17 cellular contexts compared by ENCODE assay signal in the genomic region with DNA sequence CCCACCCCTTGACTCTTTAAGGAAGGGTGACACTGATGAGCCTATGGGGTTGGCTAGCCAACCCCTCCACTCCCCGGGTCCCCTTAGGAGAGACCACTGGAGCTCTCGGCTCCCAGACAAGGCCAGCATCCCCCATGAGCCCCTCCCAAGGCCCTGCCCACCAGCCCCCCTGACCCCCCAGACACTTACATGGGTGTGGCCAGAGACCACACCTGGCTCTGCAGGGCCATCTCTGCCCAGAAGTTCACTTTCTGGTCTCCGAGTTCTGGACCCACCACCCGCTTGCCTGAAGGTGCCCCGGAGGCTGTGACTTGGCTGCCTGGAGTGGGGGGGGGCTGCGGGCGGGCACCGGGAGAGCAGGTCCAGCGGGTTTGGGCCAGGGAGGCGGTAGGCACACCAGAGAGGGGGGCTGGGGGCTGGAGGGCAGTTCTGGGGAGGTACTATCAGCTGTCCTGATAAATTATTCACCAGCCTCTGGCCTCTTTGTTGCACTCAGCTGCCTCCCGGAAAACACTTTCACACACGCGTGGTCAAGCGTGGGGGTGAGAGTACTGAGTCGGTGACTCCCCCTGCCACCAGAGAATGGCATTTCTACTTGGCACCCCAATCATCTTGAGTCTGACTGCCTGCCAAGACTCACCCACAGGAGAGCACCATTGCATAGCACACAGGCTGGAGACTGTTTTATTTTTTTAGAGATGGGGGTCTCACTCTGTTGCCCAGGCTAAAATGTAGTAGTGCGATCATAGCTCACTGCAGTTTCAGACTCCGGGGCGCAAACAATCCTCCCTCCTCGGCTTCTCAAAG. TPM values are rescaled to one million over a fixed set of nuclear protein-coding genes. Genes with fewer than 3 reads are reported as not detected.
DNase-seq lines count a peak whose midpoint lies in the region; ATAC-seq and TF ChIP-seq lines count a peak whose summit lies in the region.
"Had no signal": no experiment of that assay in that cellular context is flagged by ENCODE, and none has a peak within 500 bp of the region (broad histone marks: within the 10 kb centered on the region; RNA-seq: fewer than 3 reads in every experiment).

Gene PALM3 (minus strand): TSS at position 326 of the 807 bp plus-strand sequence. CDS start 96 bp downstream, at position 230.

- H3K4me1 Mint-ChIP-seq in CD4-positive, alpha-beta memory T cell: peaks cover 7 to 21% (median 14%) of the 10 kb centered on the region in 4 donors

- peaks cover 12% of the 10 kb centered on the region for H3K4me1 ChIP-seq in A673 (ENCODE audit: insufficient read depth, low read length, poor library complexity, severe bottlenecking)
- peaks cover 4% of the 10 kb centered on the region for H3K4me1 ChIP-seq in HEK293 (ENCODE audit: control insufficient read depth, insufficient read depth, low read length)
- H3K4me1 ChIP-seq in osteoblast (ENCODE audit: insufficient read depth, low read length): no peaks in the 10 kb centered on the region
- peaks cover 18% of the 10 kb centered on the region for H3K4me1 ChIP-seq in CD4-positive, alpha-beta memory T cell (ENCODE audit: insufficient read depth, low read length)
- peaks cover 0 to 4% of the 10 kb centered on the region in 2 donors for H3K4me1 ChIP-seq in gastrocnemius medialis

- BruUV-seq in A673 (replicated peaks; lab: Mats Ljungman, UMichigan): no TSS peak

- no peak within 1 kb of the TSS for H3K4me3 Mint-ChIP-seq in CD4-positive, alpha-beta memory T cell

- no peak within 1 kb of the TSS for H2AFZ ChIP-seq in osteoblast (ENCODE audit: low read length)

- H3K9me3 Mint-ChIP-seq in CD4-positive, alpha-beta memory T cell: peaks cover 0 to 1% (median 0%) of the 10 kb centered on the region in 8 donors

- H3K27ac Mint-ChIP-seq in CD4-positive, alpha-beta memory T cell: no peak within 1 kb of the TSS

- H3K27me3 Mint-ChIP-seq in CD4-positive, alpha-beta memory T cell: peaks cover 18 to 23% of the 10 kb centered on the region in 2 donors

- intact Hi-C loops in A673 (cut with micrococcal nuclease; ENCODE audit: unreplicated experiment) (no loop called here), gastrocnemius medialis (cut with DNase I; ENCODE audit: low total_unique reads) (no loop called here)
- intact Hi-C loops in CD4-positive, alpha-beta memory T cell (cut with micrococcal nuclease): no loop called here

- no peaks in the 10 kb centered on the region for H3K79me2 ChIP-seq in osteoblast (ENCODE audit: insufficient read depth, low read length)

- TF ChIP-seq CTCF in A673 (conservative IDR thresholded peaks at IDR 0.05; ENCODE audit: low read depth, low read length) (no peak), HEK293 (tag by site-specific recombination; IDR thresholded peaks at IDR 0.05) (no peak), osteoblast (IDR thresholded peaks at IDR 0.05; ENCODE audit: extremely low read depth, low read depth, low read length) (no peak), gastrocnemius medialis (IDR thresholded peaks at IDR 0.05 in 4 of 5, conservative IDR thresholded peaks at IDR 0.05 in 1 of 5) (no peak)

- no peaks in the 10 kb centered on the region for H4K20me1 ChIP-seq in osteoblast (ENCODE audit: insufficient read depth, low read length)

- no peak within 1 kb of the TSS for H3K4me2 ChIP-seq in osteoblast (ENCODE audit: insufficient read depth, low read length)

- H3K27me3 ChIP-seq in A673 (replicated peaks; ENCODE audit: insufficient read depth, low read depth, low read length, poor library complexity) (no peaks in the 10 kb centered on the region), osteoblast (ENCODE audit: insufficient read depth, low read length) (peaks cover 18% of the 10 kb centered on the region), gastrocnemius medialis (peaks cover 20 to 53% (median 40%) of the 10 kb centered on the region in 3 donors)
- H3K27me3 ChIP-seq in CD4-positive, alpha-beta memory T cell (ENCODE audit: insufficient read depth, low read length): peaks cover 17% of the 10 kb centered on the region

- ATAC-seq in gastrocnemius medialis: no peak
- ATAC-seq: GM12878 had no signal

- H3K4me3 ChIP-seq in A673 (ENCODE audit: low read depth, low read length, poor library complexity, severe bottlenecking): no peak within 1 kb of the TSS
- no peak within 1 kb of the TSS for H3K4me3 ChIP-seq in HEK293 (ENCODE audit: low read depth, low read length)
- H3K4me3 ChIP-seq in osteoblast (ENCODE audit: insufficient read depth, low read length): no peak within 1 kb of the TSS
- H3K4me3 ChIP-seq in CD4-positive, alpha-beta memory T cell (ENCODE audit: low read length in 2 of 2): no peak within 1 kb of the TSS
- no peak within 1 kb of the TSS for H3K4me3 ChIP-seq in gastrocnemius medialis
- H3K4me3 ChIP-seq: colonic mucosa, GM12878, SK-N-MC had no signal

- no peak within 1 kb of the TSS for H3K27ac ChIP-seq in A673 (ENCODE audit: low read depth, low read length, poor library complexity, severe bottlenecking)
- H3K27ac ChIP-seq in HEK293 (ENCODE audit: extremely low read depth, low read depth, low read length): no peak within 1 kb of the TSS
- H3K27ac ChIP-seq in osteoblast (ENCODE audit: low read depth, low read length): no peak within 1 kb of the TSS
- H3K27ac ChIP-seq in CD4-positive, alpha-beta memory T cell (ENCODE audit: low read depth, low read length): no peak within 1 kb of the TSS
- no peak within 1 kb of the TSS for H3K27ac ChIP-seq in gastrocnemius medialis
- H3K27ac ChIP-seq: colonic mucosa, SK-N-MC had no signal

- no peak for TF ChIP-seq POLR2A in gastrocnemius medialis (IDR thresholded peaks at IDR 0.05)

- H3K9me3 ChIP-seq in A673 (ENCODE audit: low read depth, low read length, poor library complexity, severe bottlenecking) (no peaks in the 10 kb centered on the region), HEK293 (ENCODE audit: control insufficient read depth, insufficient read depth, low read depth, low read length) (no peaks in the 10 kb centered on the region), osteoblast (ENCODE audit: low read depth, low read length) (no peaks in the 10 kb centered on the region), gastrocnemius medialis (no peaks in the 10 kb centered on the region)
- H3K9me3 ChIP-seq in CD4-positive, alpha-beta memory T cell (ENCODE audit: control insufficient read depth in 1 of 2, low read length in 2 of 2): no peaks in the 10 kb centered on the region
- H3K9me3 ChIP-seq: colonic mucosa had no signal

- no peaks in the 10 kb centered on the region for H3K36me3 Mint-ChIP-seq in CD4-positive, alpha-beta memory T cell

- no peak for DNase-seq in A673 (ENCODE audit: low spot score)
- peak; percentile 75 for DNase-seq in kidney glomerular epithelial cell (lab: John Stamatoyannopoulos, UW)
- peak; percentile 80 for DNase-seq in osteoblast (ENCODE audit: insufficient read length, low spot score, missing footprints)
- DNase-seq in CD4-positive, alpha-beta memory T cell: no peak
- DNase-seq in H4 (ENCODE audit: low spot score): no peak
- DNase-seq in gastrocnemius medialis: no peak
- DNase-seq in C1 segment of cervical spinal cord (lab: John Stamatoyannopoulos, UW): no peak
- DNase-seq: activated CD4-positive, alpha-beta T cell treated with anti-CD3 and anti-CD28 coated beads for 4 hours; activated CD8-positive, alpha-beta memory T cell treated with anti-CD3 and anti-CD28 coated beads, Interleukin-2, amount 50 U/mL, for 4 hours; colonic mucosa; midbrain; NCI-H2081 treated with DMSO at 0.1 percent for 48 hours; NCI-H526; stimulated activated naive CD4-positive, alpha-beta T cell treated with Interleukin-2 at 50 U/mL for 16 hours had no signal

- CTCF ChIA-PET in A673 (lab: Charles Lee): interaction anchor here (1.5 kb wide), 1 partner anchor 9 kb away, joined by 3 read pairs; no protein-coding TSS in a partner anchor
- CTCF ChIA-PET in HEK293 (lab: Yijun Ruan, JAX): interaction anchor here (0.6 to 6.9 kb wide), 3 partner anchors 9 to 345 kb away, joined by 3 to 80 read pairs (median 8); partner anchors contain the start of gene MISP3
- CTCF ChIA-PET in CD4-positive, alpha-beta memory T cell (lab: Charles Lee; ENCODE audit: partially characterized antibody): interaction anchor here (1.2 to 4.7 kb wide), 3 partner anchors 9 to 13 kb away, joined by 3 to 65 read pairs (median 27); partner anchors contain the start of gene MISP3

- in situ Hi-C loops in gastrocnemius medialis (cut with MboI; ENCODE audit: low sequenced_read_pairs in 4 of 4): loop anchor here (25.0 kb wide), 2 partner anchors 450 to 475 kb away; no protein-coding TSS in a partner anchor

- H3K36me3 ChIP-seq in A673 (ENCODE audit: insufficient read depth, low read length, poor library complexity, severe bottlenecking) (no peaks in the 10 kb centered on the region), HEK293 (ENCODE audit: control insufficient read depth in 2 of 2, insufficient read depth in 1 of 2, low read length in 2 of 2) (no peaks in the 10 kb centered on the region), osteoblast (ENCODE audit: insufficient read depth, low read length) (no peaks in the 10 kb centered on the region), gastrocnemius medialis (no peaks in the 10 kb centered on the region)
- H3K36me3 ChIP-seq in CD4-positive, alpha-beta memory T cell (ENCODE audit: insufficient read depth, low read length): no peaks in the 10 kb centered on the region
- H3K36me3 ChIP-seq: colonic mucosa had no signal

- POLR2A ChIA-PET in A673 (lab: Charles Lee; ENCODE audit: low non-redundant PET) (no interaction called here), HEK293 (lab: Yijun Ruan, JAX) (no interaction called here)
- POLR2A ChIA-PET in CD4-positive, alpha-beta memory T cell (lab: Charles Lee; ENCODE audit: partially characterized antibody): no interaction called here

TF ChIP-seq in HEK293, 187 proteins besides CTCF, POLR2A, EP300 and RAD21:
- TF ChIP-seq ZNF121 (tag by site-specific recombination; IDR thresholded peaks at IDR 0.05): peak; percentile 46; the same call in 1 of the 2 replicates
- no peak for TF ChIP-seq ZNF747 (tag by site-specific recombination; IDR thresholded peaks at IDR 0.05)

RNA-seq across cellular contexts. Expression of gene PALM3, which starts in this region (rescaled TPM):
- 18.5 and 21.8 TPM in 2 replicates for total RNA-seq in A673 (2021)
- not detected in 2 replicates for total RNA-seq in osteoblast
- total RNA-seq in CD4-positive, alpha-beta memory T cell: not detected
- not detected for polyA plus RNA-seq in CD4-positive, alpha-beta memory T cell
- 1.4 and 2.0 TPM in 2 replicates for total RNA-seq in H4 (2014; rRNA removed; shearing (Covaris generic))
- total RNA-seq in gastrocnemius medialis: not detected
- total RNA-seq: GM12878 had no signal

Comparison
In these comparisons a context has a peak if more than half of its experiments do, and no peak if none do; other contexts are left out.
1. Peak in DNase-seq in osteoblast; RNA of the gene not detected or under 1 TPM.